In the genomic region with DNA sequence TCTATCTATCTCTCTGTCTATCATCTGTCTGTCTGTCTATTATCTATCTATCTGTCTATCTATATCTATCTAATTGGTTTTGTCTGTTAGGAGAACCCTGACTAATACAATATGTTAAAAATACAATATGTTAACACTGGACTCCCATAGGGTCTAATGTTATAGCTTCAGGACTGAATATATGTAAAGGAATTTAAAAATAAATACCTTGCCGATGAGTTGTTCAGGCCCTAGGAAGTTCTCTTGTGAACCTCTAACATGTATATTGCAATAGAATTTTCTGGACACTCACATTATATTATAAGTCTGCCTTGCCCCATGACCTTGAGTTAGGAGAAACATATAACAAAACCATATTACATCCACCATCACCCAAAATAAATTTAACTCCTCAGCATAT, we compare ENCODE assay signal across 32 cellular contexts.
"Had no signal": no experiment of that assay in that cellular context is flagged by ENCODE, and none has a peak within 500 bp of the region (broad histone marks: within the 10 kb centered on the region; RNA-seq: fewer than 3 reads in every experiment).

No MANE protein-coding gene starts in this region.

- H3K9me3 ChIP-seq: adrenal gland had no signal

- H3K4me3 Mint-ChIP-seq: activated B cell treated with CpG ODN at 0.5 μM for 24 hours; activated CD4-positive, alpha-beta memory T cell treated with anti-CD3 and anti-CD28 coated beads for 36 hours; activated naive CD4-positive, alpha-beta T cell treated with anti-CD3 and anti-CD28 coated beads, Interleukin-2, amount 50 U/mL, for 24 hours; activated naive CD8-positive, alpha-beta T cell treated with anti-CD3 and anti-CD28 coated beads, Interleukin-2, amount 10 ng/mL, durations not matched to agents 7 days and 5 days; activated T-helper 17 cell treated with anti-CD3 and anti-CD28 coated beads, Interleukin-2, amount 50 U/mL, for 72 hours; brain had no signal

- H3K27ac ChIP-seq: adrenal gland, PC-9, RWPE1 had no signal

- H3K4me1 Mint-ChIP-seq: activated B cell treated with CpG ODN at 0.5 μM for 24 hours; activated naive CD4-positive, alpha-beta T cell treated with anti-CD3 and anti-CD28 coated beads, Interleukin-2, amount 50 U/mL, for 24 hours; activated naive CD8-positive, alpha-beta T cell treated with anti-CD3 and anti-CD28 coated beads, Interleukin-2, amount 10 ng/mL, durations not matched to agents 7 days and 5 days; activated T-helper 17 cell treated with anti-CD3 and anti-CD28 coated beads, Interleukin-2, amount 50 U/mL, for 72 hours; brain had no signal

- H3K4me3 ChIP-seq: adrenal gland, PC-9 had no signal

- H3K27me3 ChIP-seq: adrenal gland had no signal

- H2AFZ ChIP-seq: PC-9 had no signal

- H3K36me3 Mint-ChIP-seq: activated CD4-positive, alpha-beta memory T cell treated with anti-CD3 and anti-CD28 coated beads for 36 hours; activated naive CD4-positive, alpha-beta T cell treated with anti-CD3 and anti-CD28 coated beads, Interleukin-2, amount 50 U/mL, for 24 hours; activated naive CD8-positive, alpha-beta T cell treated with anti-CD3 and anti-CD28 coated beads, Interleukin-2, amount 10 ng/mL, durations not matched to agents 7 days and 5 days; brain had no signal

- H3K4me1 ChIP-seq: adrenal gland had no signal

- H3K27ac Mint-ChIP-seq: activated B cell treated with CpG ODN at 0.5 μM for 24 hours; activated CD4-positive, alpha-beta memory T cell treated with anti-CD3 and anti-CD28 coated beads for 36 hours; activated naive CD4-positive, alpha-beta T cell treated with anti-CD3 and anti-CD28 coated beads, Interleukin-2, amount 50 U/mL, for 24 hours; activated naive CD8-positive, alpha-beta T cell treated with anti-CD3 and anti-CD28 coated beads, Interleukin-2, amount 10 ng/mL, durations not matched to agents 7 days and 5 days; activated T-helper 17 cell treated with anti-CD3 and anti-CD28 coated beads, Interleukin-2, amount 50 U/mL, for 72 hours; brain had no signal

- ATAC-seq: activated T-helper 17 cell treated with anti-CD3 and anti-CD28 coated beads, Interleukin-2, amount 50 U/mL, for 72 hours had no signal

- H3K4me2 ChIP-seq: PC-9 had no signal

- DNase-seq: activated B cell treated with CpG ODN at 0.5 μM for 24 hours; activated CD4-positive, alpha-beta memory T cell treated with anti-CD3 and anti-CD28 coated beads for 36 hours; activated CD4-positive, alpha-beta T cell treated with anti-CD3 and anti-CD28 coated beads for 4 hours; activated CD4-positive, alpha-beta T cell treated with anti-CD3 and anti-CD28 coated beads, Interleukin-2, amount 50 U/mL, for 1 hour; activated CD4-positive, CD25-positive, alpha-beta regulatory T cell treated with anti-CD3 and anti-CD28 coated beads, Interleukin-2, amount 50 U/mL, for 72 hours; activated CD8-positive, alpha-beta memory T cell treated with anti-CD3 and anti-CD28 coated beads, Interleukin-2, amount 50 U/mL, for 4 hours; activated effector memory CD4-positive, alpha-beta T cell treated with anti-CD3 and anti-CD28 coated beads, Interleukin-2, amount 50 U/mL, for 16 hours; activated naive CD4-positive, alpha-beta T cell treated with Interleukin-2 at 50 U/mL for 16 hours; activated naive CD8-positive, alpha-beta T cell treated with anti-CD3 and anti-CD28 coated beads, Interleukin-2, amount 10 ng/mL, durations not matched to agents 7 days and 5 days; activated T-cell treated with anti-CD3 and anti-CD28 coated beads for 4 hours; activated T-cell treated with anti-CD3 and anti-CD28 coated beads, Interleukin-2, amount 50 U/mL, for 48 hours; adrenal gland; central memory CD4-positive, alpha-beta T cell; Karpas-422; NCI-H1105; NCI-H1436; NCI-H1694; NCI-H1930; NCI-H2081 treated with DMSO at 0.1 percent for 48 hours; NCI-H345; NCI-H524 treated with DMSO at 0.1 percent for 48 hours; NCI-H748 treated with DMSO at 0.1 percent for 48 hours; PC-9; Right ventricle myocardium superior; SW 1271; T-helper 1 cell; T-helper 2 cell; T-helper 9 cell had no signal

- H3K36me3 ChIP-seq: adrenal gland had no signal

- H3K27me3 Mint-ChIP-seq: activated B cell treated with CpG ODN at 0.5 μM for 24 hours; activated CD4-positive, alpha-beta memory T cell treated with anti-CD3 and anti-CD28 coated beads for 36 hours; activated naive CD4-positive, alpha-beta T cell treated with anti-CD3 and anti-CD28 coated beads, Interleukin-2, amount 50 U/mL, for 24 hours; activated naive CD8-positive, alpha-beta T cell treated with anti-CD3 and anti-CD28 coated beads, Interleukin-2, amount 10 ng/mL, durations not matched to agents 7 days and 5 days; activated T-helper 17 cell treated with anti-CD3 and anti-CD28 coated beads, Interleukin-2, amount 50 U/mL, for 72 hours had no signal
